ENCODE assay signal across 8 cellular contexts in the genomic region with DNA sequence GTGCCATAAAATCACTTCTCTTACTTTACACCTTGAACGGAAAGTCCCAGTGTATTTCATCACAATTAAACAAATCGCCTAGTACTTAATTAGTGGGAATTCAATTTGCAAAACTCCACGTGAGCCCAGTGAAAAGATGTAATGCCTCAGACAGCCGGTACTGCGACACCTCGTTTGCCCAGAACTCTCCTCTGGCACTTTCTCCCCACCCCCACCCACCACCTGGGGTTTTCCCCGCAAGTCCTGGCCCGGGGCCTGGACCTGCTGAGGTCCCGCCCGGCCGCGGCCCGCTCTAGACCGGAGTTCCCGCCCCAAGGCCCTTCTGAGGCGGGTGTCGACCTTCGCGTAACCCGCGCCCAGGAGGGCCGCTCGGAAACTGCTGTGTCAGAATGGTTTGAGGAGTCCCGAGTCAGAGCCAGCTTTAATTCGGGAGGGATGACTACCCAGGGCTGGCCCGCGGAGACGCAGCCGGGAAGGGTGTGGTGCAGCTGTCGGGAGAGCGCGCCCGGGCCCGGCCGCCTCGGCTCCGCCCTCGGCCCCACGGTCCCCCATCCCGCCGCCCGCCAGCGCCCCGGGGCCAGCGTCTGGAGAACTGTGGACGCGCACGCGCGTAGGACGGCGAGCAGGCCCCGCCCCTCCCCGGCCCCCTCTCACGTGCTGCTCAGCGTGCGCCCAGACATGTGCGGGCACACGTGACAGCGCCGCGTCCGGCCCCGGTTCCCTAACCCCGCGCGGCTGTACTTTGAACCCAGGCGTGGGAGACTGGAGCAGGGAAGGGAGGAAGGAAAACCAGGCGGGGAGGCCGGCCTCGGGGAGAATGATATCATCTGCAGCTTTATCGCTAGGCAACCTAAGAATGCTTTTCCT. TPM values are rescaled to one million over a fixed set of nuclear protein-coding genes. Genes with fewer than 3 reads are reported as not detected.
DNase-seq lines count a peak whose midpoint lies in the region; ATAC-seq and TF ChIP-seq lines count a peak whose summit lies in the region.

No MANE protein-coding gene starts in this region.

- peak overlapping the region; percentile 100 for H3K27ac ChIP-seq in Panc1 (ENCODE audit: low read length)

- POLR2A ChIA-PET in Panc1 (lab: Charles Lee): interaction anchor here (0.5 to 0.8 kb wide), 6 partner anchors 9 to 409 kb away, joined by 3 to 6 read pairs (median 4); no protein-coding TSS in a partner anchor

- H3K27me3 Mint-ChIP-seq in natural killer cell treated with Interleukin-12 subunit alpha and Interleukin-12 subunit beta and Interleukin-15 and Interleukin-18, amount 100 ng/mL, for 72 hours: peaks cover 32 to 53% of the 10 kb centered on the region in 2 donors

- H3K9me3 ChIP-seq in Panc1 (ENCODE audit: control insufficient read depth, insufficient read depth, low read depth, low read length): no peaks in the 10 kb centered on the region

- no peaks in the 10 kb centered on the region for H3K9me3 Mint-ChIP-seq in natural killer cell treated with Interleukin-12 subunit alpha and Interleukin-12 subunit beta and Interleukin-15 and Interleukin-18, amount 100 ng/mL, for 72 hours

- peak; percentile 55 for TF ChIP-seq CTCF in Panc1 (IDR thresholded peaks at IDR 0.05)
- peak; percentile 31 for TF ChIP-seq CTCF in fibroblast of the aortic adventitia (IDR thresholded peaks at IDR 0.05; ENCODE audit: insufficient read depth, low read length)

- no peak overlapping the region for H3K27ac Mint-ChIP-seq in natural killer cell treated with Interleukin-12 subunit alpha and Interleukin-12 subunit beta and Interleukin-15 and Interleukin-18, amount 100 ng/mL, for 72 hours

- H3K36me3 ChIP-seq in Panc1 (ENCODE audit: control insufficient read depth, insufficient read depth, low read length): no peaks in the 10 kb centered on the region

- H3K27me3 ChIP-seq in Panc1 (ENCODE audit: control insufficient read depth, insufficient read depth, low read length): no peaks in the 10 kb centered on the region

- no TSS peak for BruUV-seq in Panc1 (replicated peaks; lab: Mats Ljungman, UMichigan)

- DNase-seq in COR-L47 (lab: John Stamatoyannopoulos, UW): peak; percentile 28
- no peak for DNase-seq in Panc1 (ENCODE audit: low read depth, low spot score)
- peak; percentile 50 for DNase-seq in activated effector memory CD4-positive, alpha-beta T cell treated with Interleukin-2 at 50 U/mL for 16 hours
- DNase-seq in fibroblast of the aortic adventitia (ENCODE audit: low read depth): peak; percentile 94
- DNase-seq in natural killer cell treated with Interleukin-12 subunit alpha and Interleukin-12 subunit beta and Interleukin-15 and Interleukin-18, amount 100 ng/mL, for 72 hours (ENCODE audit: low spot score): no peak
- DNase-seq in stimulated activated naive CD4-positive, alpha-beta T cell treated with Interleukin-2 at 50 U/mL for 16 hours (lab: John Stamatoyannopoulos, UW): peak; percentile 59

- in situ Hi-C loops in Panc1 (cut with HindIII; ENCODE audit: low pct_unique_long_range_greater_than_20kb, low sequenced_read_pairs): no loop called here

- intact Hi-C loops in Panc1 (cut with micrococcal nuclease; ENCODE audit: unreplicated experiment): loop anchor here (10.0 kb wide), 1 partner anchor 321 kb away; no protein-coding TSS in a partner anchor

- H3K4me3 ChIP-seq in Panc1 (ENCODE audit: low read depth in 2 of 2, low read length in 2 of 2) (peak overlapping the region; percentile 56 to 68), fibroblast of the aortic adventitia (ENCODE audit: low read depth, low read length) (peak overlapping the region; percentile 57)

- CTCF ChIA-PET in Panc1 (lab: Charles Lee): interaction anchor here (0.6 to 1.2 kb wide), 4 partner anchors 8 to 17 kb away, joined by 4 to 6 read pairs (median 4); no protein-coding TSS in a partner anchor

- no peaks in the 10 kb centered on the region for H3K36me3 Mint-ChIP-seq in natural killer cell treated with Interleukin-12 subunit alpha and Interleukin-12 subunit beta and Interleukin-15 and Interleukin-18, amount 100 ng/mL, for 72 hours

- H3K4me3 Mint-ChIP-seq in natural killer cell treated with Interleukin-12 subunit alpha and Interleukin-12 subunit beta and Interleukin-15 and Interleukin-18, amount 100 ng/mL, for 72 hours: peak overlapping the region; percentile 65

- H3K4me1 Mint-ChIP-seq in natural killer cell treated with Interleukin-12 subunit alpha and Interleukin-12 subunit beta and Interleukin-15 and Interleukin-18, amount 100 ng/mL, for 72 hours (ENCODE audit: low read depth in 2 of 2): peaks cover 6 to 12% of the 10 kb centered on the region in 2 donors

- H3K4me1 ChIP-seq in Panc1 (ENCODE audit: control insufficient read depth, insufficient read depth, low read length): peaks cover 92% of the 10 kb centered on the region

- peak; percentile 87 for ATAC-seq in GM19397 (IDR thresholded peaks at IDR 0.05; ENCODE audit: unreplicated experiment)
- ATAC-seq in HG03565 (IDR thresholded peaks at IDR 0.05; ENCODE audit: unreplicated experiment): peak; percentile 57
- peak; percentile 82 for ATAC-seq in Panc1
- peak; percentile 89 to 91 for ATAC-seq in natural killer cell treated with Interleukin-12 subunit alpha and Interleukin-12 subunit beta and Interleukin-15 and Interleukin-18, amount 100 ng/mL, for 72 hours

RNA-seq across cellular contexts. Expression of a gene that starts 10.8 kb away (rescaled TPM):
- total RNA-seq in Panc1 (2021; ENCODE audit: unreplicated experiment) (147 TPM), fibroblast of the aortic adventitia (ENCODE audit: low replicate concordance) (2.3 and 9.2 TPM in 2 replicates)
- polyA plus RNA-seq in Panc1 (2012; ENCODE audit: insufficient read length): 88.0 TPM
- not detected for total RNA-seq in natural killer cell treated with Interleukin-12 subunit alpha and Interleukin-12 subunit beta and Interleukin-15 and Interleukin-18, amount 100 ng/mL, for 72 hours

Comparison
In these comparisons a context has a peak if more than half of its experiments do, and no peak if none do; other contexts are left out.
1. DNase-seq: peak in COR-L47 (single experiment), activated effector memory CD4-positive, alpha-beta T cell treated with Interleukin-2 at 50 U/mL for 16 hours (single experiment), fibroblast of the aortic adventitia (single experiment) and stimulated activated naive CD4-positive, alpha-beta T cell treated with Interleukin-2 at 50 U/mL for 16 hours (single experiment); none in Panc1 (single experiment) and natural killer cell treated with Interleukin-12 subunit alpha and Interleukin-12 subunit beta and Interleukin-15 and Interleukin-18, amount 100 ng/mL, for 72 hours (single experiment).
2. RNA of a gene that starts 10.8 kb away (total RNA-seq): 147 TPM in Panc1 (single experiment); 2.3 to 9.2 TPM in fibroblast of the aortic adventitia and not detected in natural killer cell treated with Interleukin-12 subunit alpha and Interleukin-12 subunit beta and Interleukin-15 and Interleukin-18, amount 100 ng/mL, for 72 hours; every median in the first group is over 10 times any median in the second.
3. Peak in every context shown above with its lines, with median percentiles within 50 percentile points of each other: ATAC-seq.